In the genomic region with DNA sequence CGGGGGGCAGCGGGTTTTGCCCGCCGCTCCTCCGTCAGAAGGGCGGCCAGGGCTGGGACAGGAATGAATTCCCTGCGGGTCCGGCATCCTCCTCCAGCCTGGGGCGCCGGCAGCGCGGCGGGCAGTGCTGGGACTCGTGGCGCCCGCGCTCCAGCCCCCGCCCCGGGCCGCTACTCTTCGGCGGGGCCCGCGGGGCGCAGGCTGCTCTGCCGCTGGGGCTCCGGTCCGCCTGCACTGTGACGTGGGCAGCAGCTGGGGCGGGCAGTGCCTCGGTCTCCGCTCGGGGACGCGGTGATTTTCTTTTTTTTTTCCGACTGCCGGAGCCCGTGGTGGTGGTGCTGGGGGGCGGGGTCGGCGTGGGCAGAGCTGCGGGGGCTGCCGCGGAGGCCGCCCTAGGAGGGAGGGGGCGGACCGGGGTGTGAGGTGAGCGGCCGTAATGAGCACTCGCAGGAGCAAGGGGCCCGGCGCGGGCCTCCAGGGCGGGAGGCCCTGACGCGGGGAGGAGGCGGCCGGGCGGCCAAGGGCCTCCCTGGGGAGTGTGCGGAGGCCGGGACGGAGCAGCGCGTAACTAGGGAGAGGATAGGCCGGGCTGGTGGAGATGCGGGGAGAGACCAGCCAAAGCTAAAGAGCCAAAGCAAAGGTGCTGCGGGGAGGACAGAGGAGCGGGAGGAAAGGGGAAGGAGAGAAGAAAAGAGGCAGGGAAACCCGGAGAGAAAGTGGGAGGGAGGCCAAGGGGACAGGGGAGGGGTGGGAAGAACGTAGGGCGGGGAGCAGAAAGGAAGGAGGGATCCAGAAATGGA, we compare ENCODE assay signal across 8 cellular contexts.
DNase-seq lines count a peak whose midpoint lies in the region; ATAC-seq and TF ChIP-seq lines count a peak whose summit lies in the region.

No MANE protein-coding gene starts in this region.

- ATAC-seq in HG03469 (IDR thresholded peaks at IDR 0.05; ENCODE audit: unreplicated experiment) (no peak), HG03442 (IDR thresholded peaks at IDR 0.05; ENCODE audit: unreplicated experiment) (no peak)

- no peak overlapping the region for H2AK5ac ChIP-seq in trophoblast cell (ENCODE audit: low read length)

- H3K4me1 ChIP-seq in DOHH2 (ENCODE audit: control insufficient read depth, low read length): peaks cover 12% of the 10 kb centered on the region
- H3K4me1 ChIP-seq in ascending aorta: peaks cover 0 to 29% of the 10 kb centered on the region in 2 donors
- peaks cover 46% of the 10 kb centered on the region for H3K4me1 ChIP-seq in left ventricle myocardium inferior
- peaks cover 2 to 6% of the 10 kb centered on the region in 2 experiments for H3K4me1 ChIP-seq in trophoblast cell (ENCODE audit: control insufficient read depth in 1 of 2, insufficient read depth in 2 of 2, low read length in 2 of 2)

- peak overlapping the region; percentile 73 for H3K9ac ChIP-seq in trophoblast cell (ENCODE audit: low read length)

- H2BK120ac ChIP-seq in trophoblast cell (ENCODE audit: insufficient read depth, low read length, poor library complexity): peak overlapping the region; percentile 77

- no CpG with 5 or more reads among the region's 71 CpGs for WGBS in trophoblast cell (ENCODE audit: extremely low coverage, insufficient coverage, insufficient read length)

- H2BK12ac ChIP-seq in trophoblast cell (ENCODE audit: low read length): peak overlapping the region; percentile 63

- H2AFZ ChIP-seq in trophoblast cell (ENCODE audit: insufficient read depth, low read length, poor library complexity): peak overlapping the region; percentile 86

- H3K4me2 ChIP-seq in DOHH2 (ENCODE audit: low read length): peak overlapping the region; percentile 72
- H3K4me2 ChIP-seq in trophoblast cell (ENCODE audit: low read length): peak overlapping the region; percentile 98

- H4K20me1 ChIP-seq in DOHH2 (ENCODE audit: control insufficient read depth, insufficient read depth, low read depth, low read length): no peaks in the 10 kb centered on the region

- no peaks in the 10 kb centered on the region for H3K9me3 ChIP-seq in DOHH2 (ENCODE audit: control insufficient read depth, insufficient read depth, low read length)
- no peaks in the 10 kb centered on the region for H3K9me3 ChIP-seq in ascending aorta
- no peaks in the 10 kb centered on the region for H3K9me3 ChIP-seq in left ventricle myocardium inferior (replicated peaks)
- H3K9me3 ChIP-seq in trophoblast cell (ENCODE audit: insufficient read depth, low read depth, low read length): no peaks in the 10 kb centered on the region

- H3F3A ChIP-seq in DOHH2 (ENCODE audit: control insufficient read depth, insufficient read depth): no peaks in the 10 kb centered on the region

- H3K4ac ChIP-seq in trophoblast cell (ENCODE audit: low read depth, low read length): peak overlapping the region; percentile 15

- intact Hi-C loops in ascending aorta (cut with DNase I) (loop anchor here (1.0 to 10.0 kb wide), 8 partner anchors 22 to 1356 kb away; a partner anchor contains a TSS), left ventricle myocardium inferior (cut with micrococcal nuclease) (loop anchor here (5.0 to 10.0 kb wide), 2 partner anchors 91 to 854 kb away; no protein-coding TSS in a partner anchor)

- H3K36me3 ChIP-seq in DOHH2 (ENCODE audit: control insufficient read depth, low read length): no peaks in the 10 kb centered on the region
- H3K36me3 ChIP-seq in ascending aorta: no peaks in the 10 kb centered on the region
- no peaks in the 10 kb centered on the region for H3K36me3 ChIP-seq in left ventricle myocardium inferior
- H3K36me3 ChIP-seq in trophoblast cell (ENCODE audit: control insufficient read depth in 1 of 2, insufficient read depth in 2 of 2, low read length in 2 of 2): no peaks in the 10 kb centered on the region

- peak overlapping the region; percentile 54 for H3K18ac ChIP-seq in trophoblast cell (ENCODE audit: low read length)

- H3K4me3 ChIP-seq in DOHH2 (ENCODE audit: low read length) (peak overlapping the region; percentile 63), ascending aorta (peak overlapping the region; percentile 57 to 72), left ventricle myocardium inferior (peak overlapping the region; percentile 78), trophoblast cell (ENCODE audit: low read depth, low read length) (peak overlapping the region; percentile 73)

- H3K14ac ChIP-seq in trophoblast cell (ENCODE audit: low read length): peak overlapping the region; percentile 65

- H3K23ac ChIP-seq in trophoblast cell (ENCODE audit: low read length): no peak overlapping the region

- peak overlapping the region; percentile 34 for H4K12ac ChIP-seq in trophoblast cell (ENCODE audit: low read depth, low read length)

- H3K27ac ChIP-seq in DOHH2 (ENCODE audit: low read depth, low read length): no peak overlapping the region
- peak overlapping the region; percentile 95 to 98 for H3K27ac ChIP-seq in ascending aorta
- peak overlapping the region; percentile 89 for H3K27ac ChIP-seq in left ventricle myocardium inferior (replicated peaks)
- H3K27ac ChIP-seq in trophoblast cell (ENCODE audit: low read depth, low read length): peak overlapping the region; percentile 31

- no peaks in the 10 kb centered on the region for H3K79me2 ChIP-seq in DOHH2 (ENCODE audit: control insufficient read depth, low read length)
- H3K79me2 ChIP-seq in trophoblast cell (ENCODE audit: control insufficient read depth, insufficient read depth, low read length, poor library complexity): peaks cover 1% of the 10 kb centered on the region

- H3K9me2 ChIP-seq in DOHH2 (replicated peaks; ENCODE audit: control insufficient read depth, low read length): no peaks in the 10 kb centered on the region

- TF ChIP-seq CTCF in DOHH2 (IDR thresholded peaks at IDR 0.05; ENCODE audit: low read depth, low read length, poor library complexity, severe bottlenecking) (no peak), ascending aorta (IDR thresholded peaks at IDR 0.05) (no peak), left ventricle myocardium inferior (IDR thresholded peaks at IDR 0.05; ENCODE audit: borderline replicate concordance) (no peak)

- H3K79me1 ChIP-seq in trophoblast cell (ENCODE audit: low read length): peaks cover 13% of the 10 kb centered on the region

- H2BK5ac ChIP-seq in trophoblast cell (ENCODE audit: low read depth, low read length, poor library complexity): peak overlapping the region; percentile 64

- H4K91ac ChIP-seq in trophoblast cell (ENCODE audit: low read depth, low read length): peak overlapping the region; percentile 81

- H3K27me3 ChIP-seq in DOHH2 (ENCODE audit: control insufficient read depth, low read length) (peaks cover 41% of the 10 kb centered on the region), ascending aorta (no peaks in the 10 kb centered on the region), left ventricle myocardium inferior (ENCODE audit: low read depth) (no peaks in the 10 kb centered on the region), trophoblast cell (ENCODE audit: insufficient read depth, low read length) (no peaks in the 10 kb centered on the region)

- H4K8ac ChIP-seq in trophoblast cell (ENCODE audit: low read depth, low read length): peak overlapping the region; percentile 92

- peak; percentile 80 for DNase-seq in LHCN-M2 (ENCODE audit: low read depth)
- DNase-seq in SW480 (ENCODE audit: low spot score): peak; percentile 60
- peak; percentile 25 to 88 for DNase-seq in ascending aorta (ENCODE audit: low spot score in 2 of 2)
- peak; percentile 74 for DNase-seq in left ventricle myocardium inferior
- peak; percentile 80 to 89 for DNase-seq in trophoblast cell
